In the genomic region with DNA sequence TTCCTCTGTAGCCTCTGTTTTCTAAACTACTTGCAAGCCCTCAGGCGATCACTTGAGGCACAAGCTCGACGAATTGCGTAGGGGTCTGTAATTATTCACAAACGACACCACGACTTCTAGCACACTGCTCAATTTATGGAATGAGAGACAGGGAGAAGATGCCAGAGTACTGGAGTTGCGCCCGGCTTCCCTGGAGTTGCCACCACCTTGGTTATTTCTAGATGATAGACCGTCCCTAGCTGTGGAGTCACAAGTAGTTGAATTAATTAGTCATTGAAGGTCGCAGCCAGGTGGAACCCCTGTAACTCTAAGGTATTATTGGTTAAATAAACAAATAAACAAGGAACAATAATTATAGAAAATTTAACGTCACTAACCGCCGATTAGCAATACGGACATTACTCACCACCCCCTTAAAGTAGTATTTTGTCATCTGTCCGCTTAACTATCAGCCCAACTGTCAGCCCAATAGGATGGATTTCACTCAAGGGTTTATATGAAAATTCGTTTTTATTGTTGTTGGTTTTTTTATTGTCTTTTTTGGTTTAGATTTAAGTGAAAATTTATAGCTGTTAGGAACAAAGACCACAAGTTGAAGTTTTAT, we compare ENCODE assay signal across 1 cellular context.
TF ChIP-seq lines count a peak whose summit lies in the region.

No MANE protein-coding gene starts in this region.

TF ChIP-seq in K562, 482 proteins besides CTCF, POLR2A, EP300 and RAD21 (continued from another document and continues in another):
- TF ChIP-seq MTA3 (IDR thresholded peaks at IDR 0.05; ENCODE audit: borderline replicate concordance) (0 out of 2 replicates have a peak, but pooled peaks have one; percentile 13), ZNF766 (CRISPR knock-in tag; conservative IDR thresholded peaks at IDR 0.05) (0 out of 2 replicates have a peak, but pooled peaks have one; percentile 42), ZNF696 (CRISPR knock-in tag; conservative IDR thresholded peaks at IDR 0.05) (no peak), XRCC5 (IDR thresholded peaks at IDR 0.05; ENCODE audit: low read depth, low read length) (0 out of 2 replicates have a peak, but pooled peaks have one; percentile 6), MEIS2 (IDR thresholded peaks at IDR 0.05; ENCODE audit: partially characterized antibody) (peak; percentile 3), HNRNPH1 (optimal IDR thresholded peaks at IDR 0.05; ENCODE audit: low read depth, low read length) (no peak), THRB (CRISPR knock-in tag; conservative IDR thresholded peaks at IDR 0.05) (no peak), ERF (CRISPR knock-in tag; IDR thresholded peaks at IDR 0.05) (no peak), ZC3H8 (IDR thresholded peaks at IDR 0.05) (no peak), ZNF184 (CRISPR knock-in tag; IDR thresholded peaks at IDR 0.05) (no peak), ATF3 (IDR thresholded peaks at IDR 0.05) (peak; percentile 38; the same call in 1 of the 2 replicates), ATF3 (CRISPR knock-in tag; conservative IDR thresholded peaks at IDR 0.05) (no peak), DACH1 (IDR thresholded peaks at IDR 0.05; ENCODE audit: partially characterized antibody) (peak; percentile 5), ZC3H4 (CRISPR knock-in tag; IDR thresholded peaks at IDR 0.05; ENCODE audit: borderline replicate concordance) (peak; percentile 78; the same call in 1 of the 2 replicates), ZNF639 (CRISPR knock-in tag; conservative IDR thresholded peaks at IDR 0.05 in 1 of 2, IDR thresholded peaks at IDR 0.05 in 1 of 2) (no peak), ELF4 (CRISPR knock-in tag; IDR thresholded peaks at IDR 0.05) (no peak), CREBBP (IDR thresholded peaks at IDR 0.05; ENCODE audit: low read depth, low read length) (no peak), SMARCE1 (IDR thresholded peaks at IDR 0.05) (peak; percentile 40; the same call in 1 of the 2 replicates), TFAP4 (CRISPR knock-in tag; IDR thresholded peaks at IDR 0.05; ENCODE audit: borderline replicate concordance) (no peak), SAFB (IDR thresholded peaks at IDR 0.05; ENCODE audit: borderline replicate concordance, low read depth, low read length) (no peak), ELF1 (tag; IDR thresholded peaks at IDR 0.05) (no peak)
- TF ChIP-seq, protein P1, sequence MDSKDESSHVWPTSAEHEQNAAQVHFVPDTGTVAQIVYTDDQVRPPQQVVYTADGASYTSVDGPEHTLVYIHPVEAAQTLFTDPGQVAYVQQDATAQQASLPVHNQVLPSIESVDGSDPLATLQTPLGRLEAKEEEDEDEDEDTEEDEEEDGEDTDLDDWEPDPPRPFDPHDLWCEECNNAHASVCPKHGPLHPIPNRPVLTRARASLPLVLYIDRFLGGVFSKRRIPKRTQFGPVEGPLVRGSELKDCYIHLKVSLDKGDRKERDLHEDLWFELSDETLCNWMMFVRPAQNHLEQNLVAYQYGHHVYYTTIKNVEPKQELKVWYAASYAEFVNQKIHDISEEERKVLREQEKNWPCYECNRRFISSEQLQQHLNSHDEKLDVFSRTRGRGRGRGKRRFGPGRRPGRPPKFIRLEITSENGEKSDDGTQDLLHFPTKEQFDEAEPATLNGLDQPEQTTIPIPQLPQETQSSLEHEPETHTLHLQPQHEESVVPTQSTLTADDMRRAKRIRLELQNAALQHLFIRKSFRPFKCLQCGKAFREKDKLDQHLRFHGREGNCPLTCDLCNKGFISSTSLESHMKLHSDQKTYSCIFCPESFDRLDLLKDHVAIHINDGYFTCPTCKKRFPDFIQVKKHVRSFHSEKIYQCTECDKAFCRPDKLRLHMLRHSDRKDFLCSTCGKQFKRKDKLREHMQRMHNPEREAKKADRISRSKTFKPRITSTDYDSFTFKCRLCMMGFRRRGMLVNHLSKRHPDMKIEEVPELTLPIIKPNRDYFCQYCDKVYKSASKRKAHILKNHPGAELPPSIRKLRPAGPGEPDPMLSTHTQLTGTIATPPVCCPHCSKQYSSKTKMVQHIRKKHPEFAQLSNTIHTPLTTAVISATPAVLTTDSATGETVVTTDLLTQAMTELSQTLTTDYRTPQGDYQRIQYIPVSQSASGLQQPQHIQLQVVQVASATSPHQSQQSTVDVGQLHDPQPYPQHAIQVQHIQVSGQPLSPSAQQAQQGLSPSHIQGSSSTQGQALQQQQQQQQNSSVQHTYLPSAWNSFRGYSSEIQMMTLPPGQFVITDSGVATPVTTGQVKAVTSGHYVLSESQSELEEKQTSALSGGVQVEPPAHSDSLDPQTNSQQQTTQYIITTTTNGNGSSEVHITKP (IDR thresholded peaks at IDR 0.05; ENCODE audit: partially characterized antibody): peak; percentile 51
- TF ChIP-seq, protein P2, sequence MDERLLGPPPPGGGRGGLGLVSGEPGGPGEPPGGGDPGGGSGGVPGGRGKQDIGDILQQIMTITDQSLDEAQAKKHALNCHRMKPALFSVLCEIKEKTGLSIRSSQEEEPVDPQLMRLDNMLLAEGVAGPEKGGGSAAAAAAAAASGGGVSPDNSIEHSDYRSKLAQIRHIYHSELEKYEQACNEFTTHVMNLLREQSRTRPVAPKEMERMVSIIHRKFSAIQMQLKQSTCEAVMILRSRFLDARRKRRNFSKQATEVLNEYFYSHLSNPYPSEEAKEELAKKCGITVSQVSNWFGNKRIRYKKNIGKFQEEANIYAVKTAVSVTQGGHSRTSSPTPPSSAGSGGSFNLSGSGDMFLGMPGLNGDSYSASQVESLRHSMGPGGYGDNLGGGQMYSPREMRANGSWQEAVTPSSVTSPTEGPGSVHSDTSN (CRISPR knock-in tag; IDR thresholded peaks at IDR 0.05; ENCODE audit: low read depth): no peak
- TF ChIP-seq, protein P2 (tag; conservative IDR thresholded peaks at IDR 0.05; ENCODE audit: low read depth): 0 out of 2 replicates have a peak, but pooled peaks have one; percentile 32
- TF ChIP-seq, protein P3, sequence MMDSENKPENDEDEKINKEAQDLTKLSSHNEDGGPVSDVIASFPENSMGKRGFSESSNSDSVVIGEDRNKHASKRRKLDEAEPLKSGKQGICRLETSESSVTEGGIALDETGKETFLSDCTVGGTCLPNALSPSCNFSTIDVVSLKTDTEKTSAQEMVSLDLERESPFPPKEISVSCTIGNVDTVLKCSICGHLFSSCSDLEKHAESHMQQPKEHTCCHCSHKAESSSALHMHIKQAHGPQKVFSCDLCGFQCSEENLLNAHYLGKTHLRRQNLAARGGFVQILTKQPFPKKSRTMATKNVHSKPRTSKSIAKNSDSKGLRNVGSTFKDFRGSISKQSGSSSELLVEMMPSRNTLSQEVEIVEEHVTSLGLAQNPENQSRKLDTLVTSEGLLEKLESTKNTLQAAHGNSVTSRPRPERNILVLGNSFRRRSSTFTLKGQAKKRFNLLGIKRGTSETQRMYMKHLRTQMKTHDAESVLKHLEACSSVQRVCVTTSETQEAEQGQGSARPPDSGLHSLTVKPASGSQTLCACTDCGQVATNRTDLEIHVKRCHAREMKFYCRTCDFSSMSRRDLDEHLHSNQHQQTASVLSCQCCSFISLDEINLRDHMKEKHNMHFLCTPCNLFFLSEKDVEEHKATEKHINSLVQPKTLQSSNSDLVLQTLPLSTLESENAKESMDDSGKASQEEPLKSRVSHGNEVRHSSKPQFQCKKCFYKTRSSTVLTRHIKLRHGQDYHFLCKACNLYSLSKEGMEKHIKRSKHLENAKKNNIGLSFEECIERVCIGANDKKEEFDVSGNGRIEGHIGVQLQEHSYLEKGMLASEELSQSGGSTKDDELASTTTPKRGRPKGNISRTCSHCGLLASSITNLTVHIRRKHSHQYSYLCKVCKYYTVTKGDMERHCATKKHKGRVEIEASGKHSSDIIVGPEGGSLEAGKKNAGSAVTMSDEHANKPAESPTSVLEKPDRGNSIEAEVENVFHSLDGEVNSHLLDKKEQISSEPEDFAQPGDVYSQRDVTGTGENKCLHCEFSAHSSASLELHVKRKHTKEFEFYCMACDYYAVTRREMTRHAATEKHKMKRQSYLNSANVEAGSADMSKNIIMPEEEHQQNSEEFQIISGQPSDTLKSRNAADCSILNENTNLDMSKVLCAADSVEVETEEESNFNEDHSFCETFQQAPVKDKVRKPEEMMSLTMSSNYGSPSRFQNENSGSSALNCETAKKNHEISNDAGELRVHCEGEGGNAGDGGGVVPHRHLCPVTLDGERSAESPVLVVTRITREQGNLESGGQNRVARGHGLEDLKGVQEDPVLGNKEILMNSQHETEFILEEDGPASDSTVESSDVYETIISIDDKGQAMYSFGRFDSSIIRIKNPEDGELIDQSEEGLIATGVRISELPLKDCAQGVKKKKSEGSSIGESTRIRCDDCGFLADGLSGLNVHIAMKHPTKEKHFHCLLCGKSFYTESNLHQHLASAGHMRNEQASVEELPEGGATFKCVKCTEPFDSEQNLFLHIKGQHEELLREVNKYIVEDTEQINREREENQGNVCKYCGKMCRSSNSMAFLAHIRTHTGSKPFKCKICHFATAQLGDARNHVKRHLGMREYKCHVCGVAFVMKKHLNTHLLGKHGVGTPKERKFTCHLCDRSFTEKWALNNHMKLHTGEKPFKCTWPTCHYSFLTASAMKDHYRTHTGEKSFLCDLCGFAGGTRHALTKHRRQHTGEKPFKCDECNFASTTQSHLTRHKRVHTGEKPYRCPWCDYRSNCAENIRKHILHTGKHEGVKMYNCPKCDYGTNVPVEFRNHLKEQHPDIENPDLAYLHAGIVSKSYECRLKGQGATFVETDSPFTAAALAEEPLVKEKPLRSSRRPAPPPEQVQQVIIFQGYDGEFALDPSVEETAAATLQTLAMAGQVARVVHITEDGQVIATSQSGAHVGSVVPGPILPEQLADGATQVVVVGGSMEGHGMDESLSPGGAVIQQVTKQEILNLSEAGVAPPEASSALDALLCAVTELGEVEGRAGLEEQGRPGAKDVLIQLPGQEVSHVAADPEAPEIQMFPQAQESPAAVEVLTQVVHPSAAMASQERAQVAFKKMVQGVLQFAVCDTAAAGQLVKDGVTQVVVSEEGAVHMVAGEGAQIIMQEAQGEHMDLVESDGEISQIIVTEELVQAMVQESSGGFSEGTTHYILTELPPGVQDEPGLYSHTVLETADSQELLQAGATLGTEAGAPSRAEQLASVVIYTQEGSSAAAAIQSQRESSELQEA (IDR thresholded peaks at IDR 0.05; ENCODE audit: low read depth): no peak
- TF ChIP-seq, protein P4, sequence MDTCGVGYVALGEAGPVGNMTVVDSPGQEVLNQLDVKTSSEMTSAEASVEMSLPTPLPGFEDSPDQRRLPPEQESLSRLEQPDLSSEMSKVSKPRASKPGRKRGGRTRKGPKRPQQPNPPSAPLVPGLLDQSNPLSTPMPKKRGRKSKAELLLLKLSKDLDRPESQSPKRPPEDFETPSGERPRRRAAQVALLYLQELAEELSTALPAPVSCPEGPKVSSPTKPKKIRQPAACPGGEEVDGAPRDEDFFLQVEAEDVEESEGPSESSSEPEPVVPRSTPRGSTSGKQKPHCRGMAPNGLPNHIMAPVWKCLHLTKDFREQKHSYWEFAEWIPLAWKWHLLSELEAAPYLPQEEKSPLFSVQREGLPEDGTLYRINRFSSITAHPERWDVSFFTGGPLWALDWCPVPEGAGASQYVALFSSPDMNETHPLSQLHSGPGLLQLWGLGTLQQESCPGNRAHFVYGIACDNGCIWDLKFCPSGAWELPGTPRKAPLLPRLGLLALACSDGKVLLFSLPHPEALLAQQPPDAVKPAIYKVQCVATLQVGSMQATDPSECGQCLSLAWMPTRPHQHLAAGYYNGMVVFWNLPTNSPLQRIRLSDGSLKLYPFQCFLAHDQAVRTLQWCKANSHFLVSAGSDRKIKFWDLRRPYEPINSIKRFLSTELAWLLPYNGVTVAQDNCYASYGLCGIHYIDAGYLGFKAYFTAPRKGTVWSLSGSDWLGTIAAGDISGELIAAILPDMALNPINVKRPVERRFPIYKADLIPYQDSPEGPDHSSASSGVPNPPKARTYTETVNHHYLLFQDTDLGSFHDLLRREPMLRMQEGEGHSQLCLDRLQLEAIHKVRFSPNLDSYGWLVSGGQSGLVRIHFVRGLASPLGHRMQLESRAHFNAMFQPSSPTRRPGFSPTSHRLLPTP (IDR thresholded peaks at IDR 0.05; ENCODE audit: borderline replicate concordance, extremely low read depth, insufficient read length): no peak
